8 cellular contexts compared by ENCODE assay signal in the genomic region with DNA sequence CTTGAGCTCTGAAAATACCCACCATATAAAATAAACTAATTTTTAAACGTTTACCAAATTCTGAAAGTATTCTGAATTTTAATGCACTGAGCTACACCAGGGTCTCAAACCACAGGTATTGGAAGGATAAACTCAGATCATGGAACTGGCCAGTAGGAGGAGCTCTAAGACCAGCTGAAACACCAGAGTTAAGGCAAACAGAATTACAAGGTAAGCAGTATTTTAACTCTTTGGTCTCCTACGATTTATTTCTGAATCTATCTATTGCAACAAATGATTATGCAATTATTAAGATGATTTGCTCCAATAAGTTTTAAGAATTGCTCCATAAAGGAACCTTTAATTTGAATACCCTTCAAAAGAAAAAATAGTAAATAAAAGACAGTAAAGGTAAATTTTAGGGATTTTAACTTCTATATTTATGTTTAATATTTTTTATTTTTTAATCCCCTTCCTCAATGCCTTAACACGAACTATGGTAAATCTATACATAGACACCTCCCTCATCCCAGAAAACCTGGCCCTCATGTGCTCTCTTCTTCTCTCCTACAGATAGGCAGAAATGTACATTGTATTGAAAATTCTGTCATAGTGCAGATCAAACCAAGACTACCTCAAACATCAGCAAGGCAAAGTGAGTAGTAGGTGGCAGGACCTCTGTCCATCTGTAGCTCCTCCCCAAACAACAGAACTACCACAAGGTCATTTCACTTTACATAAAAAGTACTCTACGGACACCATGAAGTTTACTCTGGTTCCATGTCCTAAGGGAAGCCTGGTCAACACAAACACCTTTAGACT. TPM values are rescaled to one million over a fixed set of nuclear protein-coding genes. Genes with fewer than 3 reads are reported as not detected.
DNase-seq lines count a peak whose midpoint lies in the region; ATAC-seq and TF ChIP-seq lines count a peak whose summit lies in the region.

No MANE protein-coding gene starts in this region.

- H3K4me2 ChIP-seq in MM.1S (ENCODE audit: low read depth, low read length) (no peak overlapping the region), SK-N-SH (no peak overlapping the region)

- H3K27ac Mint-ChIP-seq in activated naive CD4-positive, alpha-beta T cell treated with anti-CD3 and anti-CD28 coated beads, Interleukin-2, amount 50 U/mL, for 72 hours = peak overlapping the region in 1 of 2 donors; percentile 8

- TF ChIP-seq RAD21 in SK-N-SH (IDR thresholded peaks at IDR 0.05; ENCODE audit: low read length) = peak; percentile 94

- H3K9me3 ChIP-seq in MM.1S (replicated peaks; ENCODE audit: insufficient read depth, low read length) (no peaks in the 10 kb centered on the region), SK-N-SH (no peaks in the 10 kb centered on the region)

- H2AFZ ChIP-seq in MM.1S (ENCODE audit: low read length) (no peak overlapping the region), SK-N-SH (ENCODE audit: low read depth) (no peak overlapping the region)

- POLR2A ChIA-PET in SK-N-SH (lab: Yijun Ruan, JAX) = interaction anchor here (1.0 kb wide), 1 partner anchor 743 kb away, joined by 3 read pairs; a partner anchor contains a TSS

- WGBS in SK-N-SH (ENCODE audit: low lambda C conversion rate) = 4% methylated on average over 4 of the region's 4 CpGs

- H3K79me2 ChIP-seq in MM.1S (ENCODE audit: low read length) = no peaks in the 10 kb centered on the region
- H3K79me2 ChIP-seq in SK-N-SH (ENCODE audit: insufficient read depth) = no peaks in the 10 kb centered on the region

- CTCF ChIA-PET in SK-N-SH (lab: Yijun Ruan, JAX) = interaction anchor here (0.6 to 2.5 kb wide), 25 partner anchors 8 to 1024 kb away, joined by 3 to 32 read pairs (median 4); a partner anchor contains a TSS

- H3F3A ChIP-seq in MM.1S (ENCODE audit: insufficient read depth, low read length) (no peaks in the 10 kb centered on the region), SK-N-SH (replicated peaks; ENCODE audit: insufficient read depth) (peaks cover 3% of the 10 kb centered on the region)

- H3K27ac ChIP-seq in MM.1S (ENCODE audit: low read length) (no peak overlapping the region), SK-N-SH (ENCODE audit: low read depth in 2 of 2, low read length in 1 of 2) (no peak overlapping the region)

- no peaks in the 10 kb centered on the region for H3K36me3 Mint-ChIP-seq in activated naive CD4-positive, alpha-beta T cell treated with anti-CD3 and anti-CD28 coated beads, Interleukin-2, amount 50 U/mL, for 72 hours

- TF ChIP-seq CTCF in GM12864 (IDR thresholded peaks at IDR 0.05; ENCODE audit: low read depth, low read length, missing control alignments) (peak; percentile 73), MM.1S (IDR thresholded peaks at IDR 0.05; ENCODE audit: low read length) (peak; percentile 83), SK-N-SH (IDR thresholded peaks at IDR 0.05) (peak; percentile 96)

- intact Hi-C loops in head of caudate nucleus (cut with DNase I) = loop anchor here (5.0 to 10.0 kb wide), 3 partner anchors 177 to 279 kb away; a partner anchor contains a TSS

- H3K9ac ChIP-seq in MM.1S (ENCODE audit: low read length) (no peak overlapping the region), SK-N-SH (no peak overlapping the region)

- H4K20me1 ChIP-seq in MM.1S (ENCODE audit: insufficient read depth, low read length) = no peaks in the 10 kb centered on the region
- no peaks in the 10 kb centered on the region for H4K20me1 ChIP-seq in SK-N-SH (ENCODE audit: insufficient read depth)

- H3K4me1 ChIP-seq in MM.1S (ENCODE audit: low read length) (0 out of 2 replicates have a peak, but pooled peaks cover 3% of the 10 kb centered on the region), SK-N-SH (ENCODE audit: control insufficient read depth in 1 of 2, insufficient read depth in 2 of 2, low read depth in 1 of 2, low read length in 1 of 2) (no peaks in the 10 kb centered on the region; a peak in 1 of 4 replicates)

- DNase-seq in GM12864 (ENCODE audit: low read depth) = peak; percentile 58
- peak; percentile 65 for DNase-seq in HCEC 1CT
- DNase-seq in MM.1S = peak; percentile 72
- peak; percentile 45 for DNase-seq in SK-N-SH
- DNase-seq in activated naive CD4-positive, alpha-beta T cell treated with anti-CD3 and anti-CD28 coated beads, Interleukin-2, amount 50 U/mL, for 72 hours (ENCODE audit: low spot score in 2 of 2) = peak in 1 of 2 donors; percentile 69
- peak in 38 of 42 donors; percentile 12 to 94 (median 78) for DNase-seq in head of caudate nucleus
- peak; percentile 79 for DNase-seq in putamen (ENCODE audit: low spot score)
- no peak for DNase-seq in mesenteric fat pad (ENCODE audit: low spot score)

- ATAC-seq in activated naive CD4-positive, alpha-beta T cell treated with anti-CD3 and anti-CD28 coated beads, Interleukin-2, amount 50 U/mL, for 72 hours = peak; percentile 76 to 87

- H3K36me3 ChIP-seq in MM.1S (replicated peaks; ENCODE audit: insufficient read depth, low read length) (no peaks in the 10 kb centered on the region), SK-N-SH (replicated peaks in 1 of 2; ENCODE audit: control insufficient read depth in 1 of 2, insufficient read depth in 2 of 2, low read length in 1 of 2) (no peaks in the 10 kb centered on the region)

- no peak overlapping the region for H3K4me3 ChIP-seq in GM12864 (ENCODE audit: low read depth, low read length)
- no peak overlapping the region for H3K4me3 ChIP-seq in MM.1S (ENCODE audit: low read length)
- no peak overlapping the region for H3K4me3 ChIP-seq in SK-N-SH (ENCODE audit: low read depth in 2 of 2, low read length in 1 of 2)

- H3K9me3 Mint-ChIP-seq in activated naive CD4-positive, alpha-beta T cell treated with anti-CD3 and anti-CD28 coated beads, Interleukin-2, amount 50 U/mL, for 72 hours = no peaks in the 10 kb centered on the region

- no peaks in the 10 kb centered on the region for H3K27me3 ChIP-seq in MM.1S (replicated peaks; ENCODE audit: insufficient read depth, low read length)
- peaks cover 9% of the 10 kb centered on the region; the same call in 1 of the 2 replicates for H3K27me3 ChIP-seq in SK-N-SH (ENCODE audit: insufficient read depth)

- TF ChIP-seq EP300 in SK-N-SH (IDR thresholded peaks at IDR 0.05; ENCODE audit: borderline replicate concordance in 1 of 2, low read depth in 1 of 2, low read length in 1 of 2) = no peak

- H3K9me2 ChIP-seq in MM.1S (replicated peaks; ENCODE audit: insufficient read depth, low read length) (no peaks in the 10 kb centered on the region), SK-N-SH (no peaks in the 10 kb centered on the region)

TF ChIP-seq in SK-N-SH, 30 proteins besides CTCF, POLR2A, EP300 and RAD21:
- TF ChIP-seq JUND (IDR thresholded peaks at IDR 0.05) (no peak), SMC3 (IDR thresholded peaks at IDR 0.05; ENCODE audit: low read depth, low read length) (peak; percentile 73)
TF ChIP-seq in SK-N-SH: peak in this region for 1.

RNA-seq across cellular contexts. Expression of a gene that starts 58.4 kb away (rescaled TPM):
- 0.03 TPM in 1 of 2 replicates, not detected in the other for polyA plus RNA-seq in SK-N-SH (2012; rRNA removed)
- not detected in 2 replicates for polyA plus RNA-seq in SK-N-SH (2012; cell fraction: cytosol; rRNA removed)
- polyA plus RNA-seq in SK-N-SH (2012; cell fraction: nucleus; rRNA removed) = 0.01 TPM in 1 of 2 replicates, not detected in the other
- not detected for total RNA-seq in activated naive CD4-positive, alpha-beta T cell treated with anti-CD3 and anti-CD28 coated beads, Interleukin-2, amount 50 U/mL, for 72 hours
- total RNA-seq in mesenteric fat pad = not detected
